ENCODE assay signal across 12 cellular contexts in genomic region chr18:13436596-13436995, GRCh38.
A peak's percentile ranks its signal among the peaks of the same experiment; 100 is the strongest.
DNase-seq lines count a peak whose midpoint lies in the region; ATAC-seq and TF ChIP-seq lines count a peak whose summit lies in the region.
"Had no signal": no experiment of that assay in that cellular context is flagged by ENCODE, and none has a peak within 500 bp of the region (broad histone marks: within the 10 kb centered on the region; RNA-seq: fewer than 3 reads in every experiment).

No MANE protein-coding gene starts in this region.

- 74 to 84% (median 76%) methylated on average over 8 of the region's 8 CpGs for WGBS in adrenal gland, 4 donors

- POLR2A ChIA-PET in CD8-positive, alpha-beta memory T cell (lab: Charles Lee), result no interaction called here

- peak; percentile 62 for ATAC-seq in sciatic nerve
- no peak for ATAC-seq in omental fat pad (ENCODE audit: low FRiP score)
- no peak for ATAC-seq in GM21526 (IDR thresholded peaks at IDR 0.05; ENCODE audit: low FRiP score, unreplicated experiment)
- ATAC-seq: Right ventricle myocardium inferior had no signal

- DNase-seq in CD8-positive, alpha-beta memory T cell, result peak in 3 of 5 donors; percentile 14 to 32 (median 18)
- DNase-seq in activated CD4-positive, alpha-beta T cell treated with anti-CD3 and anti-CD28 coated beads for 4 hours, result peak; percentile 43 to 49
- DNase-seq in adrenal gland (peak in 2 of 7 donors; percentile 30 to 42), sciatic nerve (ENCODE audit: low spot score) (no peak), omental fat pad (ENCODE audit: low spot score) (no peak), NCI-H2227 (lab: John Stamatoyannopoulos, UW; ENCODE audit: unreplicated experiment) (no peak), NCI-H2227 treated with DMSO at 0.1 percent for 48 hours (lab: John Stamatoyannopoulos, UW) (no peak)
- DNase-seq: KG1, left cardiac atrium, testis had no signal

- TF ChIP-seq POLR2A in adrenal gland (IDR thresholded peaks at IDR 0.05), result no peak

- intact Hi-C loops in adrenal gland (cut with DNase I) (no loop called here), sciatic nerve (cut with DNase I) (no loop called here)

- H3K27ac Mint-ChIP-seq in CD8-positive, alpha-beta memory T cell, result peak overlapping the region in 7 of 8 donors; percentile 79 to 92 (median 89)

- no peaks in the 10 kb centered on the region for H3K9me3 Mint-ChIP-seq in CD8-positive, alpha-beta memory T cell

- peaks cover 0 to 1% of the 10 kb centered on the region in 2 donors for H3K27me3 Mint-ChIP-seq in CD8-positive, alpha-beta memory T cell

- H3K36me3 Mint-ChIP-seq in CD8-positive, alpha-beta memory T cell, result no peaks in the 10 kb centered on the region

- H3K4me3 ChIP-seq in CD8-positive, alpha-beta memory T cell (ENCODE audit: low read length), result no peak overlapping the region
- H3K4me3 ChIP-seq in adrenal gland, result no peak overlapping the region
- H3K4me3 ChIP-seq: testis had no signal

- no peak overlapping the region for H3K27ac ChIP-seq in CD8-positive, alpha-beta memory T cell (ENCODE audit: low read depth, low read length)
- H3K27ac ChIP-seq in adrenal gland, result peak overlapping the region; percentile 4 to 84 (median 78)
- H3K27ac ChIP-seq: testis had no signal

- no peaks in the 10 kb centered on the region for H3K36me3 ChIP-seq in CD8-positive, alpha-beta memory T cell (ENCODE audit: insufficient read depth, low read length)
- peaks cover 0 to 5% of the 10 kb centered on the region in 2 donors for H3K36me3 ChIP-seq in adrenal gland (replicated peaks in 1 of 2)

- peaks cover 19 to 39% (median 20%) of the 10 kb centered on the region in 3 donors for H3K4me1 Mint-ChIP-seq in CD8-positive, alpha-beta memory T cell

- TF ChIP-seq CTCF in adrenal gland (IDR thresholded peaks at IDR 0.05), result no peak
- TF ChIP-seq CTCF in omental fat pad (IDR thresholded peaks at IDR 0.05), result no peak

- peaks cover 30% of the 10 kb centered on the region for H3K4me1 ChIP-seq in CD8-positive, alpha-beta memory T cell (ENCODE audit: insufficient read depth, low read length)
- peaks cover 17 to 45% of the 10 kb centered on the region in 2 donors for H3K4me1 ChIP-seq in adrenal gland (replicated peaks in 1 of 2)
- H3K4me1 ChIP-seq: testis had no signal

- CTCF ChIA-PET in CD8-positive, alpha-beta memory T cell (lab: Charles Lee), result no interaction called here

- H3K27me3 ChIP-seq in CD8-positive, alpha-beta memory T cell (ENCODE audit: insufficient read depth, low read length, poor library complexity, severe bottlenecking), result no peaks in the 10 kb centered on the region
- H3K27me3 ChIP-seq in adrenal gland, result no peaks in the 10 kb centered on the region
- H3K27me3 ChIP-seq: testis had no signal

- H3K4me3 Mint-ChIP-seq in CD8-positive, alpha-beta memory T cell, result peak overlapping the region in 4 of 7 donors; percentile 26 to 77 (median 54)

- H3K9me3 ChIP-seq in CD8-positive, alpha-beta memory T cell (ENCODE audit: low read length), result no peaks in the 10 kb centered on the region
- H3K9me3 ChIP-seq in adrenal gland (replicated peaks in 1 of 3), result no peaks in the 10 kb centered on the region
- H3K9me3 ChIP-seq: testis had no signal

Comparison
In these comparisons a context has a peak if more than half of its experiments do, and no peak if none do; other contexts are left out.
1. DNase-seq: peak in CD8-positive, alpha-beta memory T cell (3 of 5) and activated CD4-positive, alpha-beta T cell treated with anti-CD3 and anti-CD28 coated beads for 4 hours (2 of 2); none in sciatic nerve (single experiment), omental fat pad (single experiment), NCI-H2227 (single experiment) and NCI-H2227 treated with DMSO at 0.1 percent for 48 hours (single experiment).